Comparison of ENCODE assay signal across 1 cellular context in genomic region chr7:44799939-44800338, GRCh38.
TF ChIP-seq lines count a peak whose summit lies in the region.

No MANE protein-coding gene starts in this region.

TF ChIP-seq in endothelial cell of umbilical vein, 7 proteins besides CTCF, POLR2A, EP300 and RAD21:
- TF ChIP-seq MAX (IDR thresholded peaks at IDR 0.05; ENCODE audit: insufficient read depth, insufficient read length) (no peak), MYC (IDR thresholded peaks at IDR 0.05; ENCODE audit: low read depth, low read length) (no peak), POLR2AphosphoS5 (IDR thresholded peaks at IDR 0.05; ENCODE audit: insufficient read depth, low read depth, low read length) (no peak)
